ENCODE assay signal across 8 cellular contexts in genomic region chr13:46553521-46553885, GRCh38. TPM values are rescaled to one million over a fixed set of nuclear protein-coding genes. Genes with fewer than 3 reads are reported as not detected.
DNase-seq lines count a peak whose midpoint lies in the region; ATAC-seq and TF ChIP-seq lines count a peak whose summit lies in the region.

No MANE protein-coding gene starts in this region.

- peak; percentile 10 for ATAC-seq in GM19023 (IDR thresholded peaks at IDR 0.05; ENCODE audit: unreplicated experiment)
- no peak for ATAC-seq in thoracic aorta (ENCODE audit: insufficient number of reproducible peaks, low FRiP score, low read depth)
- no peak for ATAC-seq in GM21619 (IDR thresholded peaks at IDR 0.05; ENCODE audit: unreplicated experiment)

- H3K4me3 ChIP-seq in astrocyte of the cerebellum (ENCODE audit: low read depth, low read length): peak overlapping the region; percentile 78
- H3K4me3 ChIP-seq in thoracic aorta: peak overlapping the region; percentile 78

- H3K36me3 ChIP-seq in thoracic aorta: no peaks in the 10 kb centered on the region

- peaks cover 7 to 36% of the 10 kb centered on the region in 2 donors for H3K4me1 ChIP-seq in thoracic aorta (ENCODE audit: control insufficient read depth in 1 of 2, low read depth in 2 of 2)

- H3K9me3 ChIP-seq in thoracic aorta: no peaks in the 10 kb centered on the region

- peak overlapping the region; percentile 82 to 89 for H3K27ac ChIP-seq in thoracic aorta

- in situ Hi-C loops in astrocyte of the cerebellum (cut with HindIII; ENCODE audit: low sequenced_read_pairs): loop anchor here (10.0 kb wide), 1 partner anchor 51 kb away; no protein-coding TSS in a partner anchor

- DNase-seq in HT1080 (ENCODE audit: low read depth): peak; percentile 24
- DNase-seq in astrocyte of the cerebellum (ENCODE audit: low read depth): no peak
- peak; percentile 64 for DNase-seq in left kidney (ENCODE audit: low read depth, low spot score)
- no peak for DNase-seq in thoracic aorta (ENCODE audit: low spot score)
- DNase-seq in NCI-H2029 (lab: John Stamatoyannopoulos, UW): no peak
- DNase-seq in D341Med (ENCODE audit: low spot score): no peak

- no peaks in the 10 kb centered on the region for H3K27me3 ChIP-seq in thoracic aorta (replicated peaks; ENCODE audit: insufficient read depth)

- TF ChIP-seq CTCF in astrocyte of the cerebellum (IDR thresholded peaks at IDR 0.05; ENCODE audit: low read depth, low read length, missing control alignments) (no peak), thoracic aorta (IDR thresholded peaks at IDR 0.05) (no peak)

RNA-seq across cellular contexts. Expression of gene LRCH1, which starts 0.5 kb away (rescaled TPM):
- 6.4 and 6.6 TPM in 2 replicates for total RNA-seq in HT1080 (2014; rRNA removed; shearing (Covaris generic))
- 12.8 and 15.6 TPM in 2 replicates for polyA plus RNA-seq in HT1080 (2015; cell fraction: cytosol; rRNA removed)
- polyA plus RNA-seq in HT1080 (2015; cell fraction: nucleus; rRNA removed): 21.5 and 21.8 TPM in 2 replicates
- total RNA-seq in thoracic aorta: 10 to 100 TPM; 29.4 to 38.9 TPM

Comparison
In these comparisons a context has a peak if more than half of its experiments do, and no peak if none do; other contexts are left out.
1. DNase-seq: peak in HT1080 (single experiment) and left kidney (single experiment); none in astrocyte of the cerebellum (single experiment), thoracic aorta (single experiment), NCI-H2029 (single experiment) and D341Med (single experiment).